In genomic region chr17:29175349-29175748, GRCh38 we compare ENCODE assay signal across 31 cellular contexts.
"Had no signal": no experiment of that assay in that cellular context is flagged by ENCODE, and none has a peak within 500 bp of the region (broad histone marks: within the 10 kb centered on the region; RNA-seq: fewer than 3 reads in every experiment).

No MANE protein-coding gene starts in this region.

- DNase-seq: activated CD4-positive, alpha-beta memory T cell treated with anti-CD3 and anti-CD28 coated beads for 36 hours; activated CD4-positive, alpha-beta T cell treated with anti-CD3 and anti-CD28 coated beads, Interleukin-2, amount 10 ng/mL, durations not matched to agents 24 days and 14 days; activated CD4-positive, CD25-positive, alpha-beta regulatory T cell treated with anti-CD3 and anti-CD28 coated beads, Interleukin-2, amount 50 U/mL, for 72 hours; activated CD8-positive, alpha-beta memory T cell treated with anti-CD3 and anti-CD28 coated beads, Interleukin-2, amount 50 U/mL, for 48 hours; activated gamma-delta T cell; activated naive CD4-positive, alpha-beta T cell treated with anti-CD3 and anti-CD28 coated beads, Interleukin-2, amount 10 ng/mL, durations not matched to agents 7 days and 5 days; activated T-cell treated with anti-CD3 and anti-CD28 coated beads, Interleukin-2, amount 50 U/mL, for 24 hours; amniotic stem cell; dermis blood vessel endothelial cell; effector CD4-positive, alpha-beta T cell; esophagus squamous epithelium; foreskin melanocyte; left ventricle myocardium superior; mammary epithelial cell; naive B cell; nephron progenitor cell; retina; small intestine; stimulated activated CD4-positive, alpha-beta T cell treated with anti-CD3 and anti-CD28 coated beads, Interleukin-4, amount 100 ng/mL, for 24 hours; substantia nigra; T-helper 9 cell; upper lobe of right lung; WERI-Rb-1 had no signal

- H3K36me3 Mint-ChIP-seq: activated CD4-positive, alpha-beta memory T cell treated with anti-CD3 and anti-CD28 coated beads for 36 hours; activated naive CD4-positive, alpha-beta T cell treated with anti-CD3 and anti-CD28 coated beads, Interleukin-2, amount 10 ng/mL, durations not matched to agents 7 days and 5 days; mesothelial cell of epicardium; naive B cell had no signal

- H3K4me3 ChIP-seq: prostate gland had no signal

- H3K9me3 ChIP-seq: breast epithelium, esophagus squamous epithelium, neutrophil, prostate gland, sigmoid colon, upper lobe of right lung had no signal

- H3K27me3 Mint-ChIP-seq: activated CD4-positive, alpha-beta memory T cell treated with anti-CD3 and anti-CD28 coated beads for 36 hours; activated CD4-positive, alpha-beta T cell treated with anti-CD3 and anti-CD28 coated beads, Interleukin-2, amount 10 ng/mL, durations not matched to agents 24 days and 14 days; activated T-cell treated with anti-CD3 and anti-CD28 coated beads, Interleukin-2, amount 50 U/mL, for 24 hours; central memory CD8-positive, alpha-beta T cell; stimulated activated naive CD8-positive, alpha-beta T cell treated with anti-CD3 and anti-CD28 coated beads, Interleukin-15, Interleukin-2, amounts not matched to agents 100 ng/mL and 50 ng/mL, for 24 hours had no signal

- ATAC-seq: left ventricle myocardium superior; stimulated activated effector memory CD8-positive, alpha-beta T cell treated with anti-CD3 and anti-CD28 coated beads, Interleukin-12 subunit alpha, Interleukin-12 subunit beta, amount 100 ng/mL, for 72 hours; upper lobe of right lung had no signal

- H3K27ac Mint-ChIP-seq: activated CD4-positive, alpha-beta memory T cell treated with anti-CD3 and anti-CD28 coated beads for 36 hours; activated CD4-positive, alpha-beta T cell treated with anti-CD3 and anti-CD28 coated beads, Interleukin-2, amount 10 ng/mL, durations not matched to agents 24 days and 14 days; activated naive CD4-positive, alpha-beta T cell treated with anti-CD3 and anti-CD28 coated beads, Interleukin-2, amount 10 ng/mL, durations not matched to agents 7 days and 5 days; mesothelial cell of epicardium; naive B cell; stimulated activated naive CD8-positive, alpha-beta T cell treated with anti-CD3 and anti-CD28 coated beads, Interleukin-15, Interleukin-2, amounts not matched to agents 100 ng/mL and 50 ng/mL, for 24 hours had no signal

- H3K36me3 ChIP-seq: breast epithelium, neutrophil, prostate gland, sigmoid colon, upper lobe of right lung had no signal

- H3K27me3 ChIP-seq: breast epithelium, esophagus squamous epithelium, sigmoid colon, upper lobe of right lung had no signal

- H3K9me3 Mint-ChIP-seq: activated CD4-positive, alpha-beta memory T cell treated with anti-CD3 and anti-CD28 coated beads for 36 hours; activated CD4-positive, alpha-beta T cell treated with anti-CD3 and anti-CD28 coated beads, Interleukin-2, amount 10 ng/mL, durations not matched to agents 24 days and 14 days; activated naive CD4-positive, alpha-beta T cell treated with anti-CD3 and anti-CD28 coated beads, Interleukin-2, amount 10 ng/mL, durations not matched to agents 7 days and 5 days; activated T-cell treated with anti-CD3 and anti-CD28 coated beads, Interleukin-2, amount 50 U/mL, for 24 hours; central memory CD8-positive, alpha-beta T cell; mesothelial cell of epicardium; naive B cell; nephron progenitor cell; stimulated activated effector memory CD8-positive, alpha-beta T cell treated with anti-CD3 and anti-CD28 coated beads, Interleukin-12 subunit alpha, Interleukin-12 subunit beta, amount 100 ng/mL, for 72 hours; stimulated activated naive CD8-positive, alpha-beta T cell treated with anti-CD3 and anti-CD28 coated beads, Interleukin-15, Interleukin-2, amounts not matched to agents 100 ng/mL and 50 ng/mL, for 24 hours had no signal

- H3K27ac ChIP-seq: neutrophil had no signal
